Comparison of ENCODE assay signal across 28 cellular contexts in genomic region chr5:9183989-9184388, GRCh38.
"Had no signal": no experiment of that assay in that cellular context is flagged by ENCODE, and none has a peak within 500 bp of the region (broad histone marks: within the 10 kb centered on the region; RNA-seq: fewer than 3 reads in every experiment).

No MANE protein-coding gene starts in this region.

- H3K4me1 Mint-ChIP-seq: endodermal cell had no signal

- H3K4me3 ChIP-seq: colonic mucosa, esophagus squamous epithelium, gastrocnemius medialis, heart right ventricle, left ventricle myocardium inferior, lower lobe of right lung, mucosa of descending colon had no signal

- H3K4me3 Mint-ChIP-seq: dendritic cell treated with granulocyte-macrophage colony-stimulating factor and Interleukin-4, amounts not matched to agents 40 ng/mL and 50 ng/mL, for 4 days; effector memory CD8-positive, alpha-beta T cell; endodermal cell; mesothelial cell of epicardium had no signal

- H3K9me3 ChIP-seq: colonic mucosa, esophagus squamous epithelium, gastrocnemius medialis, heart right ventricle, left ventricle myocardium inferior, lower lobe of right lung, mucosa of descending colon had no signal

- H3K27ac ChIP-seq: colonic mucosa, epithelial cell of prostate, esophagus squamous epithelium, gastrocnemius medialis, heart right ventricle, left ventricle myocardium inferior, lower lobe of right lung had no signal

- H3K9me3 Mint-ChIP-seq: dendritic cell treated with granulocyte-macrophage colony-stimulating factor and Interleukin-4, amounts not matched to agents 40 ng/mL and 50 ng/mL, for 4 days; endodermal cell; mesothelial cell of epicardium had no signal

- ATAC-seq: effector memory CD8-positive, alpha-beta T cell; esophagus mucosa; gastrocnemius medialis; left colon; left lobe of liver; lower lobe of right lung; mucosa of descending colon had no signal

- H3K36me3 ChIP-seq: colonic mucosa, gastrocnemius medialis, left ventricle myocardium inferior, lower lobe of right lung had no signal

- H3K27me3 Mint-ChIP-seq: dendritic cell treated with granulocyte-macrophage colony-stimulating factor and Interleukin-4, amounts not matched to agents 40 ng/mL and 50 ng/mL, for 4 days; effector memory CD8-positive, alpha-beta T cell had no signal

- H3K27me3 ChIP-seq: colonic mucosa, esophagus squamous epithelium, gastrocnemius medialis, heart right ventricle had no signal

- H3K27ac Mint-ChIP-seq: dendritic cell treated with granulocyte-macrophage colony-stimulating factor and Interleukin-4, amounts not matched to agents 40 ng/mL and 50 ng/mL, for 4 days; effector memory CD8-positive, alpha-beta T cell; endodermal cell; mesothelial cell of epicardium had no signal

- DNase-seq: colonic mucosa; cortex of kidney; effector CD8-positive, alpha-beta T cell; effector memory CD8-positive, alpha-beta T cell; endodermal cell; erythroblast; esophagus squamous epithelium; foreskin fibroblast; foreskin melanocyte; gastrocnemius medialis; glutamatergic neuron; head of caudate nucleus; heart right ventricle; hippocampal formation; kidney glomerular epithelial cell; left colon; left ventricle myocardium inferior; lower lobe of right lung; mesenchymal stem cell; mucosa of descending colon had no signal

- FAIRE-seq: endometrium, islet of Langerhans, keratinocyte had no signal

- H3K4me1 ChIP-seq: colonic mucosa, esophagus squamous epithelium, gastrocnemius medialis, left ventricle myocardium inferior, lower lobe of right lung had no signal
